Comparison of ENCODE assay signal across 12 cellular contexts in the genomic region with DNA sequence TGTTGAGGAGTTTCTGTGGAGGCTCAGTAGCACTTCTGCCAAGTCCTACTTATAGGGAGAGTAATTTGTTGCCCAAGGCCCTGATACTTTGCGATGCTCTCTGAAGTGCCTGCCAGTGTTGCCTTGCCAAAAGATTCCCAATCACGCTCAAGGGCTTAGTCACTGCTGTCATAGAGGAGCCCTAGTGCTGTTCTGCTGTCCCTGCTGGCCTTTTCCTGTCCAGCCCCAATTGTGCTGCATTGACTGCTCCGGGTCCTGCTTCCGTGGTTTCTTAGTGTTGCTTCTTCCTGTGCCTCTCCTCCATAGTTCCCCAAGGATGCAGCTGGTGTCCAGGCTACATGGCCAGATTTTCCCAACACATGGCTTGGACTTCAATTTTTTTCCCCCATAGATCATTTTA. TPM values are rescaled to one million over a fixed set of nuclear protein-coding genes. Genes with fewer than 3 reads are reported as not detected.
A peak's percentile ranks its signal among the peaks of the same experiment; 100 is the strongest.
DNase-seq lines count a peak whose midpoint lies in the region; ATAC-seq and TF ChIP-seq lines count a peak whose summit lies in the region.
"Had no signal": no experiment of that assay in that cellular context is flagged by ENCODE, and none has a peak within 500 bp of the region (broad histone marks: within the 10 kb centered on the region; RNA-seq: fewer than 3 reads in every experiment).

No MANE protein-coding gene starts in this region.

- H3K36me3 ChIP-seq in Caco-2 (ENCODE audit: control insufficient read depth, insufficient read depth, low read length), result no peaks in the 10 kb centered on the region; the same call in 1 of the 2 replicates
- H3K36me3 ChIP-seq: prostate gland had no signal

- H3K27me3 ChIP-seq in Caco-2 (replicated peaks; ENCODE audit: control insufficient read depth, insufficient read depth, low read length), result no peaks in the 10 kb centered on the region

- DNase-seq in GM04503 (ENCODE audit: low read depth) (peak; percentile 83), T1000 (lab: John Stamatoyannopoulos, UW) (peak; percentile 29), glomerular endothelial cell (ENCODE audit: extremely low read depth, low read depth, low spot score) (peak; percentile 14), Caco-2 (no peak)
- DNase-seq: activated CD8-positive, alpha-beta memory T cell treated with anti-CD3 and anti-CD28 coated beads, Interleukin-2, amount 50 U/mL, for 4 hours; caudate nucleus; NCI-H2171 had no signal

- BruUV-seq in Caco-2 (replicated peaks; lab: Mats Ljungman, UMichigan), result no TSS peak

- peaks cover 49% of the 10 kb centered on the region for H3K4me1 ChIP-seq in Caco-2

- H3K4me3 Mint-ChIP-seq in nephron (no peak overlapping the region), Caco-2 (ENCODE audit: unreplicated experiment) (no peak overlapping the region)

- CTCF ChIA-PET in Caco-2 (lab: Charles Lee), result no interaction called here

- intact Hi-C loops in Caco-2 (cut with micrococcal nuclease; ENCODE audit: unreplicated experiment), result loop anchor here (5.0 kb wide), 2 partner anchors 33 to 118 kb away; no protein-coding TSS in a partner anchor

- H3K36me3 Mint-ChIP-seq in nephron (ENCODE audit: low read depth), result peaks cover 7% of the 10 kb centered on the region
- H3K36me3 Mint-ChIP-seq in Caco-2 (ENCODE audit: insufficient read depth, unreplicated experiment), result peaks cover 7% of the 10 kb centered on the region

- no peak overlapping the region for H3K4me3 ChIP-seq in Caco-2 (ENCODE audit: low read depth, low read length)
- H3K4me3 ChIP-seq: prostate gland had no signal

- no peaks in the 10 kb centered on the region for H3K9me3 Mint-ChIP-seq in nephron
- no peaks in the 10 kb centered on the region for H3K9me3 Mint-ChIP-seq in Caco-2 (ENCODE audit: unreplicated experiment)

- H3K27me3 Mint-ChIP-seq in nephron (ENCODE audit: low read depth), result no peaks in the 10 kb centered on the region
- no peaks in the 10 kb centered on the region for H3K27me3 Mint-ChIP-seq in Caco-2 (ENCODE audit: insufficient read depth, unreplicated experiment)

- H3K4me1 Mint-ChIP-seq in nephron (peaks cover 45% of the 10 kb centered on the region), Caco-2 (ENCODE audit: low read depth, unreplicated experiment) (peaks cover 47% of the 10 kb centered on the region)

- TF ChIP-seq CTCF in nephron (IDR thresholded peaks at IDR 0.05; ENCODE audit: unreplicated experiment in 3 of 3) (no peak), Caco-2 (IDR thresholded peaks at IDR 0.05; ENCODE audit: insufficient read depth in 1 of 2, low read depth in 1 of 2, low read length in 1 of 2, severe bottlenecking in 1 of 2, unreplicated experiment in 1 of 2) (no peak)

- POLR2A ChIA-PET in Caco-2 (lab: Charles Lee), result no interaction called here

- H3K27ac Mint-ChIP-seq in nephron (peak overlapping the region in 2 of 3 experiments; percentile 6 to 14), Caco-2 (ENCODE audit: unreplicated experiment) (no peak overlapping the region)

- ATAC-seq in GM21447 (IDR thresholded peaks at IDR 0.05; ENCODE audit: unreplicated experiment) (no peak), HG02840 (IDR thresholded peaks at IDR 0.05; ENCODE audit: low FRiP score, unreplicated experiment) (no peak), GM21529 (IDR thresholded peaks at IDR 0.05; ENCODE audit: unreplicated experiment) (no peak)

- no peaks in the 10 kb centered on the region for H3K9me3 ChIP-seq in Caco-2
- H3K9me3 ChIP-seq: prostate gland had no signal

RNA-seq across cellular contexts. Expression of a gene that starts 13.9 kb away (rescaled TPM):
- total RNA-seq in glomerular endothelial cell (55.6 and 57.0 TPM in 2 replicates), Caco-2 (2022) (148 and 149 TPM in 2 replicates)

Comparison
In these comparisons a context has a peak if more than half of its experiments do, and no peak if none do; other contexts are left out.
1. DNase-seq: peak in GM04503 (single experiment), T1000 (single experiment) and glomerular endothelial cell (single experiment); none in Caco-2 (0 of 2).